ENCODE assay signal across 31 cellular contexts in the genomic region with DNA sequence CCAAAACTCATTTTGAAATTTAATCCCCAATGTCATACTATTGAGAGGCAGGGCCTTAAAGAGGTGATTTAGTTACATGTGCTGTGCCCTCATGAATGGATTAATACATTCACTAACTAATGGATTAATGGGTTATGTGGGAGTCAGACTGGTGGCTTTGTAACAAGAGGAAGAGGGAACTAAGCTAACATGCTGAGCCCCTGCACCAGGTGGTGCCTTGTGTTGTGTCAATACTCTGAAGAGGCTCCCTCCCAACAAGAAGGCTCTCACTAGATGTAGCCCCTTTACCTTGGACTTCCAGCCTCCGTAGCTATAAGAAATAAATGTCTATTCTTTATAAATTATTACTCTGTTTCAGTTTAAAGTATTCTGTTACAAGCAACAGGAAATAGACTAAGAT.
A peak's percentile ranks its signal among the peaks of the same experiment; 100 is the strongest.
DNase-seq lines count a peak whose midpoint lies in the region; ATAC-seq and TF ChIP-seq lines count a peak whose summit lies in the region.
"Had no signal": no experiment of that assay in that cellular context is flagged by ENCODE, and none has a peak within 500 bp of the region (broad histone marks: within the 10 kb centered on the region; RNA-seq: fewer than 3 reads in every experiment).

No MANE protein-coding gene starts in this region.

- no peaks in the 10 kb centered on the region for H3K27me3 ChIP-seq in H7 (ENCODE audit: control insufficient read depth, insufficient read depth, low read length)
- H3K27me3 ChIP-seq: MG63, testis had no signal

- no peak for TF ChIP-seq CTCF in natural killer cell (IDR thresholded peaks at IDR 0.05)

- intact Hi-C loops in natural killer cell (cut with micrococcal nuclease) = no loop called here

- peak; percentile 6 for DNase-seq in NCI-H2029 (lab: John Stamatoyannopoulos, UW)
- DNase-seq in NCI-H2029 treated with DMSO at 0.1 percent for 48 hours (lab: John Stamatoyannopoulos, UW) = no peak
- DNase-seq in H7 = peak; percentile 9
- peak; percentile 10 for DNase-seq in NCI-H510A (lab: John Stamatoyannopoulos, UW)
- peak; percentile 33 for DNase-seq in iPS-NIHi11 (ENCODE audit: low spot score)
- DNase-seq in natural killer cell = no peak
- DNase-seq in dermis blood vessel endothelial cell = no peak
- DNase-seq: activated CD4-positive, alpha-beta memory T cell treated with anti-CD3 and anti-CD28 coated beads, Interleukin-2, amount 10 ng/mL, durations not matched to agents 7 days and 5 days; activated CD4-positive, CD25-positive, alpha-beta regulatory T cell treated with anti-CD3 and anti-CD28 coated beads, Interleukin-2, amount 50 U/mL, for 72 hours; activated CD8-positive, alpha-beta memory T cell treated with anti-CD3 and anti-CD28 coated beads, Interleukin-2, amount 50 U/mL, for 4 hours; activated naive CD4-positive, alpha-beta T cell treated with anti-CD3 and anti-CD28 coated beads for 36 hours; AML-193; CD4-positive, alpha-beta memory T cell; effector memory CD4-positive, alpha-beta T cell; HCEC 1CT; hippocampal formation; left ventricle myocardium inferior; mesendoderm; MG63; NCI-H1694 treated with DMSO at 0.1 percent for 48 hours; NCI-H345; PC-3; small intestine; stimulated activated naive CD8-positive, alpha-beta T cell treated with anti-CD3 and anti-CD28 coated beads, Interleukin-15, Interleukin-2, amounts not matched to agents 100 U/mL and 50 U/mL, for 24 hours; T-helper 17 cell; testis had no signal

- peaks cover 0 to 17% of the 10 kb centered on the region in 2 donors for H3K4me1 Mint-ChIP-seq in natural killer cell
- H3K4me1 Mint-ChIP-seq: neural crest cell had no signal

- no peaks in the 10 kb centered on the region for H3K36me3 ChIP-seq in H7 (replicated peaks; ENCODE audit: control insufficient read depth, insufficient read depth, low read length)
- H3K36me3 ChIP-seq: left ventricle myocardium inferior, MG63 had no signal

- peaks cover 0 to 5% of the 10 kb centered on the region in 2 donors for H3K27me3 Mint-ChIP-seq in natural killer cell (ENCODE audit: low read depth in 2 of 2)
- H3K27me3 Mint-ChIP-seq: activated CD4-positive, alpha-beta memory T cell treated with anti-CD3 and anti-CD28 coated beads, Interleukin-2, amount 10 ng/mL, durations not matched to agents 7 days and 5 days; CD4-positive, alpha-beta memory T cell had no signal

- no peak overlapping the region for H3K4me3 Mint-ChIP-seq in natural killer cell
- H3K4me3 Mint-ChIP-seq: activated CD4-positive, alpha-beta memory T cell treated with anti-CD3 and anti-CD28 coated beads, Interleukin-2, amount 10 ng/mL, durations not matched to agents 7 days and 5 days; activated naive CD4-positive, alpha-beta T cell treated with anti-CD3 and anti-CD28 coated beads for 36 hours; activated T-helper 1 cell treated with anti-CD3 and anti-CD28 coated beads, Interleukin-12 subunit alpha, Interleukin-12 subunit beta, Interleukin-2, Interleukin-4 antibody, amounts not matched to agents 30 ng/mL and 10 ng/mL and 1 ng/mL, durations not matched to agents 14 hours and 24 hours and 36 hours; CD4-positive, alpha-beta memory T cell; neural crest cell; T-helper 17 cell had no signal

- H3K4me3 ChIP-seq in H7 (ENCODE audit: insufficient read depth, low read depth, low read length) = no peak overlapping the region
- H3K4me3 ChIP-seq: coronary artery, left ventricle myocardium inferior, MG63, testis had no signal

- H3K27ac Mint-ChIP-seq in natural killer cell = no peak overlapping the region
- H3K27ac Mint-ChIP-seq: activated CD4-positive, alpha-beta memory T cell treated with anti-CD3 and anti-CD28 coated beads, Interleukin-2, amount 10 ng/mL, durations not matched to agents 7 days and 5 days; activated naive CD4-positive, alpha-beta T cell treated with anti-CD3 and anti-CD28 coated beads for 36 hours; activated T-helper 1 cell treated with anti-CD3 and anti-CD28 coated beads, Interleukin-12 subunit alpha, Interleukin-12 subunit beta, Interleukin-2, Interleukin-4 antibody, amounts not matched to agents 30 ng/mL and 10 ng/mL and 1 ng/mL, durations not matched to agents 14 hours and 24 hours and 36 hours; CD4-positive, alpha-beta memory T cell; T-helper 17 cell had no signal

- H3K9me3 Mint-ChIP-seq in natural killer cell = no peaks in the 10 kb centered on the region
- H3K9me3 Mint-ChIP-seq: activated CD4-positive, alpha-beta memory T cell treated with anti-CD3 and anti-CD28 coated beads, Interleukin-2, amount 10 ng/mL, durations not matched to agents 7 days and 5 days; activated naive CD4-positive, alpha-beta T cell treated with anti-CD3 and anti-CD28 coated beads for 36 hours; activated T-helper 1 cell treated with anti-CD3 and anti-CD28 coated beads, Interleukin-12 subunit alpha, Interleukin-12 subunit beta, Interleukin-2, Interleukin-4 antibody, amounts not matched to agents 30 ng/mL and 10 ng/mL and 1 ng/mL, durations not matched to agents 14 hours and 24 hours and 36 hours; CD4-positive, alpha-beta memory T cell; neural crest cell had no signal

- ATAC-seq in HG02981 (IDR thresholded peaks at IDR 0.05; ENCODE audit: unreplicated experiment) (no peak), natural killer cell (no peak)
- ATAC-seq: PC-3; SK-N-SH treated with all-trans-retinoic acid at 6 μM for 48 hours; stimulated activated naive CD8-positive, alpha-beta T cell treated with anti-CD3 and anti-CD28 coated beads, Interleukin-15, Interleukin-2, amounts not matched to agents 100 U/mL and 50 U/mL, for 24 hours; T-helper 17 cell had no signal

- no peaks in the 10 kb centered on the region for H3K36me3 Mint-ChIP-seq in natural killer cell
- H3K36me3 Mint-ChIP-seq: CD4-positive, alpha-beta memory T cell had no signal

Comparison
In these comparisons a context has a peak if more than half of its experiments do, and no peak if none do; other contexts are left out.
1. DNase-seq: peak in NCI-H2029 (single experiment), H7 (single experiment), NCI-H510A (single experiment) and iPS-NIHi11 (single experiment); none in NCI-H2029 treated with DMSO at 0.1 percent for 48 hours (single experiment), natural killer cell (single experiment) and dermis blood vessel endothelial cell (single experiment).